Comparison of ENCODE assay signal across 8 cellular contexts in genomic region chr2:75646583-75647425, GRCh38. TPM values are rescaled to one million over a fixed set of nuclear protein-coding genes. Genes with fewer than 3 reads are reported as not detected.
DNase-seq lines count a peak whose midpoint lies in the region; ATAC-seq and TF ChIP-seq lines count a peak whose summit lies in the region.

TSS of gene MRPL19 (plus strand) at chr2:75646783. CDS start at chr2:75646808, 25 bp downstream.

- DNase-seq in DMS114 treated with DMSO at 0.1 percent for 48 hours (lab: John Stamatoyannopoulos, UW; ENCODE audit: unreplicated experiment) (peak; percentile 95), HuH-7.5 (ENCODE audit: low spot score) (peak; percentile 65), OCI-M2 (lab: John Stamatoyannopoulos, UW; ENCODE audit: unreplicated experiment) (peak; percentile 24), activated T-cell treated with anti-CD3 and anti-CD28 coated beads for 24 hours (ENCODE audit: low read depth) (peak; percentile 71), epithelial cell of prostate (ENCODE audit: low read depth, low spot score) (peak; percentile 60), mucosa of descending colon (peak; percentile 79 to 92 (median 82))
- peak; percentile 28 to 57 for DNase-seq in stimulated activated CD8-positive, alpha-beta memory T cell treated with anti-CD3 and anti-CD28 coated beads, Interleukin-4, amount 100 ng/mL, for 1 hour (ENCODE audit: low read depth in 2 of 2, low spot score in 1 of 2)

- ATAC-seq in GM21528 (IDR thresholded peaks at IDR 0.05; ENCODE audit: low FRiP score, unreplicated experiment) (peak; percentile 98), mucosa of descending colon (peak; percentile 100)

- no peak for TF ChIP-seq CTCF in mucosa of descending colon (IDR thresholded peaks at IDR 0.05)

- H3K4me1 ChIP-seq in mucosa of descending colon (ENCODE audit: low read depth): peaks cover 4% of the 10 kb centered on the region

- H3K4me3 ChIP-seq in mucosa of descending colon: peak within 1 kb of the TSS; percentile 71

- no peaks in the 10 kb centered on the region for H3K36me3 ChIP-seq in mucosa of descending colon (ENCODE audit: low read depth)

- no peaks in the 10 kb centered on the region for H3K9me3 ChIP-seq in mucosa of descending colon

- H3K27ac ChIP-seq in epithelial cell of prostate: peak within 1 kb of the TSS; percentile 48

- intact Hi-C loops in mucosa of descending colon (cut with DNase I, micrococcal nuclease): no loop called here

RNA-seq across cellular contexts. Expression of gene MRPL19, which starts in this region (rescaled TPM):
- total RNA-seq in mucosa of descending colon: 10 to 100 TPM; 34.6 to 53.3 (median 45.1) TPM

Comparison
In these comparisons a context has a peak if more than half of its experiments do, and no peak if none do; other contexts are left out.
1. Peak in every context shown above with its lines: DNase-seq, ATAC-seq, H3K4me3 ChIP-seq and H3K27ac ChIP-seq.
2. DNase-seq: peak in every context shown above with its lines; median percentile 95 in DMS114 treated with DMSO at 0.1 percent for 48 hours; 82 in mucosa of descending colon; 71 in activated T-cell treated with anti-CD3 and anti-CD28 coated beads for 24 hours; 65 in HuH-7.5; 60 in epithelial cell of prostate; 42 in stimulated activated CD8-positive, alpha-beta memory T cell treated with anti-CD3 and anti-CD28 coated beads, Interleukin-4, amount 100 ng/mL, for 1 hour; 24 in OCI-M2.